Comparison of ENCODE assay signal across 2 cellular contexts in genomic region chr3:190443257-190443656, GRCh38.
TF ChIP-seq lines count a peak whose summit lies in the region.

No MANE protein-coding gene starts in this region.

TF ChIP-seq in GM23338, 12 proteins besides CTCF, POLR2A, EP300 and RAD21:
- TF ChIP-seq ZNF462 (CRISPR knock-in tag; IDR thresholded peaks at IDR 0.05) (no peak), EZH2 (IDR thresholded peaks at IDR 0.05; ENCODE audit: low read depth, unreplicated experiment) (no peak)
- TF ChIP-seq, protein P1, sequence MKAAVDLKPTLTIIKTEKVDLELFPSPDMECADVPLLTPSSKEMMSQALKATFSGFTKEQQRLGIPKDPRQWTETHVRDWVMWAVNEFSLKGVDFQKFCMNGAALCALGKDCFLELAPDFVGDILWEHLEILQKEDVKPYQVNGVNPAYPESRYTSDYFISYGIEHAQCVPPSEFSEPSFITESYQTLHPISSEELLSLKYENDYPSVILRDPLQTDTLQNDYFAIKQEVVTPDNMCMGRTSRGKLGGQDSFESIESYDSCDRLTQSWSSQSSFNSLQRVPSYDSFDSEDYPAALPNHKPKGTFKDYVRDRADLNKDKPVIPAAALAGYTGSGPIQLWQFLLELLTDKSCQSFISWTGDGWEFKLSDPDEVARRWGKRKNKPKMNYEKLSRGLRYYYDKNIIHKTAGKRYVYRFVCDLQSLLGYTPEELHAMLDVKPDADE (IDR thresholded peaks at IDR 0.05), result no peak
TF ChIP-seq in GM23338: peak in this region for 0.

TF ChIP-seq in endothelial cell of umbilical vein, 7 proteins besides CTCF, POLR2A, EP300 and RAD21 (continued from another document):
- TF ChIP-seq FOS (IDR thresholded peaks at IDR 0.05; ENCODE audit: borderline replicate concordance, insufficient read depth, low read length), result no peak
- TF ChIP-seq POLR2AphosphoS5 (IDR thresholded peaks at IDR 0.05; ENCODE audit: insufficient read depth, low read depth, low read length), result no peak
